In genomic region chr10:21732067-21732772, GRCh38 we compare ENCODE assay signal across 8 cellular contexts.
DNase-seq lines count a peak whose midpoint lies in the region; ATAC-seq and TF ChIP-seq lines count a peak whose summit lies in the region.

No MANE protein-coding gene starts in this region.

- no peaks in the 10 kb centered on the region for H3K4me1 ChIP-seq in DOHH2 (ENCODE audit: control insufficient read depth, low read length)

- peaks cover 6% of the 10 kb centered on the region; the same call in 1 of the 2 replicates for H3F3A ChIP-seq in DOHH2 (ENCODE audit: control insufficient read depth, insufficient read depth)

- H3K9me2 ChIP-seq in DOHH2 (replicated peaks; ENCODE audit: control insufficient read depth, low read length), result no peaks in the 10 kb centered on the region

- no peaks in the 10 kb centered on the region for H4K20me1 ChIP-seq in DOHH2 (ENCODE audit: control insufficient read depth, insufficient read depth, low read depth, low read length)

- H3K79me2 ChIP-seq in DOHH2 (ENCODE audit: control insufficient read depth, low read length), result no peaks in the 10 kb centered on the region; the same call in 1 of the 2 replicates

- peak; percentile 92 for TF ChIP-seq CTCF in DOHH2 (IDR thresholded peaks at IDR 0.05; ENCODE audit: low read depth, low read length, poor library complexity, severe bottlenecking)

- peak; percentile 37 for ATAC-seq in GM19468 (IDR thresholded peaks at IDR 0.05; ENCODE audit: extremely low read depth, unreplicated experiment)

- H3K4me2 ChIP-seq in DOHH2 (ENCODE audit: low read length), result no peak overlapping the region

- H3K27me3 ChIP-seq in DOHH2 (ENCODE audit: control insufficient read depth, low read length), result no peaks in the 10 kb centered on the region

- no peak overlapping the region for H3K4me3 ChIP-seq in DOHH2 (ENCODE audit: low read length)

- peak; percentile 56 for DNase-seq in HT-29 (ENCODE audit: low spot score)
- peak; percentile 68 for DNase-seq in RPMI7951 (ENCODE audit: low read depth)
- DNase-seq in cerebellar cortex (ENCODE audit: low spot score), result peak; percentile 85
- DNase-seq in left kidney (ENCODE audit: low read depth, low spot score), result peak; percentile 92
- DNase-seq in stimulated activated CD8-positive, alpha-beta memory T cell treated with anti-CD3 and anti-CD28 coated beads, Interleukin-2, amount 100 ng/mL, for 48 hours (ENCODE audit: low read depth in 2 of 2), result peak; percentile 17 to 22
- no peak for DNase-seq in NCI-H2029 treated with DMSO at 0.1 percent for 48 hours (lab: John Stamatoyannopoulos, UW)

- no peak overlapping the region for H3K27ac ChIP-seq in DOHH2 (ENCODE audit: low read depth, low read length)

- peaks cover 75% of the 10 kb centered on the region for H3K36me3 ChIP-seq in DOHH2 (ENCODE audit: control insufficient read depth, low read length)

- no peaks in the 10 kb centered on the region for H3K9me3 ChIP-seq in DOHH2 (ENCODE audit: control insufficient read depth, insufficient read depth, low read length)
